ENCODE assay signal across 8 cellular contexts in genomic region chr1:16205891-16206546, GRCh38. TPM values are rescaled to one million over a fixed set of nuclear protein-coding genes. Genes with fewer than 3 reads are reported as not detected.
DNase-seq lines count a peak whose midpoint lies in the region; ATAC-seq and TF ChIP-seq lines count a peak whose summit lies in the region.

No MANE protein-coding gene starts in this region.

- no peaks in the 10 kb centered on the region for H3K36me3 ChIP-seq in mammary epithelial cell (ENCODE audit: insufficient read depth, low read length)
- H3K36me3 ChIP-seq in mucosa of descending colon (ENCODE audit: low read depth), result no peaks in the 10 kb centered on the region

- H3K9ac ChIP-seq in mammary epithelial cell (ENCODE audit: insufficient read depth, low read length), result no peak overlapping the region

- intact Hi-C loops in mammary epithelial cell (cut with micrococcal nuclease) (loop anchor here (1.0 to 2.0 kb wide), 2 partner anchors 11 to 31 kb away; partner anchors contain the start of gene CPLANE2), mucosa of descending colon (cut with DNase I, micrococcal nuclease) (no loop called here)

- CTCF ChIA-PET in mammary epithelial cell (lab: Charles Lee; ENCODE audit: low non-redundant PET), result no interaction called here

- no peaks in the 10 kb centered on the region for H4K20me1 ChIP-seq in mammary epithelial cell (ENCODE audit: insufficient read depth, low read length)

- peaks cover 8% of the 10 kb centered on the region for H3K4me1 ChIP-seq in mammary epithelial cell (ENCODE audit: insufficient read depth, low read length)
- H3K4me1 ChIP-seq in mucosa of descending colon (ENCODE audit: low read depth), result peaks cover 5% of the 10 kb centered on the region

- H3K9me3 ChIP-seq in mammary epithelial cell (replicated peaks; ENCODE audit: insufficient read depth, low read length) (no peaks in the 10 kb centered on the region), mucosa of descending colon (no peaks in the 10 kb centered on the region)

- dilution Hi-C loops in mammary epithelial cell (cut with HindIII; ENCODE audit: low sequenced_read_pairs), result no loop called here

- ATAC-seq in HG03354 (IDR thresholded peaks at IDR 0.05; ENCODE audit: poor library complexity, severe bottlenecking, unreplicated experiment) (peak; percentile 30), mucosa of descending colon (no peak)

- H3K4me3 ChIP-seq in mammary epithelial cell (replicated peaks in 1 of 3; ENCODE audit: insufficient read depth in 1 of 3, low read depth in 2 of 3, low read length in 3 of 3) (peak overlapping the region in 2 of 3 experiments; percentile 35 to 48), mucosa of descending colon (no peak overlapping the region)

- DNase-seq in ELF-1 (ENCODE audit: low read depth, low spot score) (peak; percentile 64), mammary epithelial cell (no peak), mucosa of descending colon (peak in 2 of 3 donors; percentile 35 to 77), NCI-H128 (lab: John Stamatoyannopoulos, UW; ENCODE audit: unreplicated experiment) (no peak), AG20443 (ENCODE audit: low spot score) (no peak), NOMO-1 treated with dmso at 0.1 percent for 144 hours (lab: John Stamatoyannopoulos, UW; ENCODE audit: unreplicated experiment) (no peak), HuH-7.5 (ENCODE audit: low spot score) (no peak)

- H3K27ac ChIP-seq in mammary epithelial cell (ENCODE audit: insufficient read depth, low read depth, low read length), result no peak overlapping the region

- WGBS in mammary epithelial cell (ENCODE audit: low coverage, missing lambda C conversion rate), result 47% methylated on average over 3 of the region's 38 CpGs

- no peak for TF ChIP-seq CTCF in mammary epithelial cell (conservative IDR thresholded peaks at IDR 0.05 in 1 of 2, IDR thresholded peaks at IDR 0.05 in 1 of 2; ENCODE audit: extremely low read depth in 1 of 2, insufficient read depth in 1 of 2, low read depth in 1 of 2, low read length in 2 of 2)
- TF ChIP-seq CTCF in mucosa of descending colon (IDR thresholded peaks at IDR 0.05), result no peak

- peak overlapping the region; percentile 85 for H2AFZ ChIP-seq in mammary epithelial cell (ENCODE audit: low read depth, low read length)

- H3K4me2 ChIP-seq in mammary epithelial cell (ENCODE audit: insufficient read depth, low read depth, low read length), result peak overlapping the region; percentile 78

- in situ Hi-C loops in mammary epithelial cell (cut with MboI; ENCODE audit: low sequenced_read_pairs in 2 of 2), result no loop called here

- no TSS peak for BruUV-seq in mammary epithelial cell (replicated peaks; lab: Mats Ljungman, UMichigan)

- no peaks in the 10 kb centered on the region for H3K27me3 ChIP-seq in mammary epithelial cell (ENCODE audit: insufficient read depth, low read length)

- H3K79me2 ChIP-seq in mammary epithelial cell (ENCODE audit: insufficient read depth, low read length), result no peaks in the 10 kb centered on the region

RNA-seq across cellular contexts. Expression of gene ARHGEF19, which starts 6.4 kb away (rescaled TPM):
- total RNA-seq in mammary epithelial cell, result 1 to 10 TPM; 3.0 to 3.5 TPM
- 4.0 TPM for polyA plus RNA-seq in mammary epithelial cell
- polyA minus RNA-seq in mammary epithelial cell, result 2.0 TPM
- total RNA-seq in mucosa of descending colon, result 10 to 100 TPM in 1 of 3 donors, 1 to 10 TPM in 2; 5.3 to 13.3 (median 9.0) TPM

RNA-seq across cellular contexts. Expression of gene CPLANE2, which starts 31.0 kb away (rescaled TPM):
- total RNA-seq in mammary epithelial cell, result 10 to 100 TPM; 13.3 to 14.8 TPM
- 4.6 TPM for polyA plus RNA-seq in mammary epithelial cell
- polyA minus RNA-seq in mammary epithelial cell, result 5.6 TPM
- total RNA-seq in mucosa of descending colon, result 1 to 10 TPM; 5.3 to 9.9 (median 5.9) TPM

RNA-seq across cellular contexts. Expression of gene EPHA2, which starts 50.1 kb away (rescaled TPM):
- total RNA-seq in mammary epithelial cell, result 100 to 1,000 TPM in 1 of 2 donors, 10 to 100 TPM in 1; 77.3 to 181 TPM
- 91.7 TPM for polyA plus RNA-seq in mammary epithelial cell
- 181 TPM for polyA minus RNA-seq in mammary epithelial cell
- 10 to 100 TPM; 36.8 to 43.5 (median 43.5) TPM for total RNA-seq in mucosa of descending colon

Comparison
In these comparisons a context has a peak if more than half of its experiments do, and no peak if none do; other contexts are left out.
1. DNase-seq: peak in ELF-1 (single experiment) and mucosa of descending colon (2 of 3); none in mammary epithelial cell (single experiment), NCI-H128 (single experiment), AG20443 (single experiment), NOMO-1 treated with dmso at 0.1 percent for 144 hours (single experiment) and HuH-7.5 (single experiment).